Comparison of ENCODE assay signal across 9 cellular contexts in genomic region chr17:50155115-50155819, GRCh38. TPM values are rescaled to one million over a fixed set of nuclear protein-coding genes. Genes with fewer than 3 reads are reported as not detected.
A peak's percentile ranks its signal among the peaks of the same experiment; 100 is the strongest.
DNase-seq lines count a peak whose midpoint lies in the region; ATAC-seq and TF ChIP-seq lines count a peak whose summit lies in the region.
"Had no signal": no experiment of that assay in that cellular context is flagged by ENCODE, and none has a peak within 500 bp of the region (broad histone marks: within the 10 kb centered on the region; RNA-seq: fewer than 3 reads in every experiment).

No MANE protein-coding gene starts in this region.

- H3F3A ChIP-seq in PC-3 (ENCODE audit: low read length, unreplicated experiment) = no peaks in the 10 kb centered on the region

- no peaks in the 10 kb centered on the region for H3K27me3 Mint-ChIP-seq in stimulated activated memory B cell treated with anti-CD40 and anti-IgM and Interleukin-4, amounts not matched to agents 10 μg/mL and 1 μg/mL and 100 μg/mL, for 72 hours

- H3K4me3 ChIP-seq in PC-3 (ENCODE audit: low read length) (no peak overlapping the region), foreskin fibroblast (ENCODE audit: low read depth in 1 of 2, low read length in 2 of 2) (no peak overlapping the region)

- H3K4me3 Mint-ChIP-seq in stimulated activated memory B cell treated with anti-CD40 and anti-IgM and Interleukin-4, amounts not matched to agents 10 μg/mL and 1 μg/mL and 100 μg/mL, for 72 hours = no peak overlapping the region

- intact Hi-C loops in PC-3 (cut with micrococcal nuclease) = no loop called here

- no peaks in the 10 kb centered on the region for H3K9me2 ChIP-seq in PC-3 (replicated peaks; ENCODE audit: low read length)

- H3K4me2 ChIP-seq in PC-3 (ENCODE audit: low read length) = no peak overlapping the region

- 0 out of 2 replicates have a peak overlapping the region, but pooled peaks have one; percentile 45 for H3K27ac ChIP-seq in PC-3 (ENCODE audit: low read length)

- no peaks in the 10 kb centered on the region for H3K36me3 Mint-ChIP-seq in stimulated activated memory B cell treated with anti-CD40 and anti-IgM and Interleukin-4, amounts not matched to agents 10 μg/mL and 1 μg/mL and 100 μg/mL, for 72 hours

- no peak for TF ChIP-seq CTCF in PC-3 (conservative IDR thresholded peaks at IDR 0.05; ENCODE audit: low read depth, low read length)
- TF ChIP-seq CTCF in foreskin fibroblast (IDR thresholded peaks at IDR 0.05; ENCODE audit: low read depth, low read length) = no peak

- POLR2A ChIA-PET in PC-3 (lab: Charles Lee; ENCODE audit: unreplicated experiment) = no interaction called here

- H3K79me2 ChIP-seq in PC-3 (ENCODE audit: low read length) = peaks cover 5% of the 10 kb centered on the region

- no peak overlapping the region for H2AFZ ChIP-seq in PC-3 (ENCODE audit: low read length)

- CTCF ChIA-PET in PC-3 (lab: Charles Lee) = no interaction called here

- H3K4me1 Mint-ChIP-seq in stimulated activated memory B cell treated with anti-CD40 and anti-IgM and Interleukin-4, amounts not matched to agents 10 μg/mL and 1 μg/mL and 100 μg/mL, for 72 hours = peaks cover 23% of the 10 kb centered on the region

- no peaks in the 10 kb centered on the region for H3K9me3 ChIP-seq in PC-3 (ENCODE audit: low read length)

- BruUV-seq in PC-3 (replicated peaks; lab: Mats Ljungman, UMichigan) = no TSS peak

- ATAC-seq in PC-3 (no peak), HG03571 (IDR thresholded peaks at IDR 0.05; ENCODE audit: unreplicated experiment) (no peak)
- no peak for ATAC-seq in stimulated activated memory B cell treated with anti-CD40 and anti-IgM and Interleukin-4, amounts not matched to agents 10 μg/mL and 1 μg/mL and 100 μg/mL, for 72 hours

- peak overlapping the region; percentile 70 for H3K27ac Mint-ChIP-seq in stimulated activated memory B cell treated with anti-CD40 and anti-IgM and Interleukin-4, amounts not matched to agents 10 μg/mL and 1 μg/mL and 100 μg/mL, for 72 hours

- H3K4me1 ChIP-seq in PC-3 (ENCODE audit: insufficient read depth, low read length) = peaks cover 29% of the 10 kb centered on the region

- no peaks in the 10 kb centered on the region for H3K27me3 ChIP-seq in PC-3 (ENCODE audit: low read length)

- no peak overlapping the region for H3K9ac ChIP-seq in PC-3 (ENCODE audit: low read length)

- DNase-seq in HCEC 1CT (peak; percentile 51), PC-3 (no peak), foreskin fibroblast (peak; percentile 42 to 57), G401 (ENCODE audit: low spot score) (no peak), superior temporal gyrus (ENCODE audit: extremely low spot score) (no peak)
- DNase-seq in activated CD4-positive, alpha-beta T cell treated with anti-CD3 and anti-CD28 coated beads, Interleukin-2, amount 50 U/mL, for 48 hours = no peak

- no peaks in the 10 kb centered on the region for H4K20me1 ChIP-seq in PC-3 (ENCODE audit: low read length)

- H3K36me3 ChIP-seq in PC-3 (ENCODE audit: low read depth, low read length) = no peaks in the 10 kb centered on the region

- in situ Hi-C loops in G401 (cut with HindIII; ENCODE audit: low sequenced_read_pairs) = no loop called here

- H3K9me3 Mint-ChIP-seq in stimulated activated memory B cell treated with anti-CD40 and anti-IgM and Interleukin-4, amounts not matched to agents 10 μg/mL and 1 μg/mL and 100 μg/mL, for 72 hours = no peaks in the 10 kb centered on the region

RNA-seq across cellular contexts. Expression of gene PPP1R9B, which starts 4.8 kb away (rescaled TPM):
- 67.7 and 95.0 TPM in 2 replicates for total RNA-seq in PC-3 (2014; rRNA removed)
- 49.7 and 59.6 TPM in 2 replicates for total RNA-seq in G401 (2014; rRNA removed; shearing (Covaris generic))

RNA-seq across cellular contexts. Expression of gene SGCA, which starts 10.5 kb away (rescaled TPM):
- not detected in 2 replicates for total RNA-seq in PC-3 (2014; rRNA removed)
- total RNA-seq in G401 (2014; rRNA removed; shearing (Covaris generic)) = 19.0 and 49.0 TPM in 2 replicates
- total RNA-seq: pulmonary artery endothelial cell had no signal

RNA-seq across cellular contexts. Expression of gene SAMD14, which starts 25.3 kb away (rescaled TPM):
- total RNA-seq in PC-3 (2014; rRNA removed) = 0.11 and 0.17 TPM in 2 replicates
- total RNA-seq in G401 (2014; rRNA removed; shearing (Covaris generic)) = 7.5 and 8.4 TPM in 2 replicates

RNA-seq across cellular contexts. Expression of gene COL1A1, which starts 46.2 kb away (rescaled TPM):
- total RNA-seq in PC-3 (2014; rRNA removed) = 30.6 and 56.2 TPM in 2 replicates
- 72.4 and 86.8 TPM in 2 replicates for total RNA-seq in G401 (2014; rRNA removed; shearing (Covaris generic))

Comparison
In these comparisons a context has a peak if more than half of its experiments do, and no peak if none do; other contexts are left out.
1. DNase-seq: peak in HCEC 1CT (single experiment) and foreskin fibroblast (2 of 2); none in PC-3 (single experiment), G401 (single experiment), activated CD4-positive, alpha-beta T cell treated with anti-CD3 and anti-CD28 coated beads, Interleukin-2, amount 50 U/mL, for 48 hours (0 of 2) and superior temporal gyrus (single experiment).
2. RNA of gene SGCA, which starts 10.5 kb away (total RNA-seq): 19.0 to 49.0 TPM in G401; not detected in PC-3; every median in the first group is over 10 times any median in the second.